ENCODE assay signal across 8 cellular contexts in genomic region chr13:32031815-32032345, GRCh38. TPM values are rescaled to one million over a fixed set of nuclear protein-coding genes. Genes with fewer than 3 reads are reported as not detected.
DNase-seq lines count a peak whose midpoint lies in the region; FAIRE-seq and TF ChIP-seq lines count a peak whose summit lies in the region.

No MANE protein-coding gene starts in this region.

- peak overlapping the region; percentile 93 to 98 (median 96) for H3K4me3 Mint-ChIP-seq in IgD-negative memory B cell

- peaks cover 0 to 11% of the 10 kb centered on the region in 2 donors for H3K4me1 ChIP-seq in mucosa of rectum (ENCODE audit: control insufficient read depth in 2 of 2, insufficient read depth in 2 of 2, low read length in 2 of 2)

- H3K36me3 Mint-ChIP-seq in IgD-negative memory B cell = no peaks in the 10 kb centered on the region

- H3K9me3 ChIP-seq in mucosa of rectum (ENCODE audit: control insufficient read depth in 2 of 2, low read length in 2 of 2) = no peaks in the 10 kb centered on the region

- no peaks in the 10 kb centered on the region for H3K36me3 ChIP-seq in bronchial epithelial cell (ENCODE audit: control insufficient read depth, insufficient read depth, low read length)
- H3K36me3 ChIP-seq in mucosa of rectum (ENCODE audit: control insufficient read depth in 2 of 2, insufficient read depth in 2 of 2, low read length in 2 of 2) = no peaks in the 10 kb centered on the region

- H3K9ac ChIP-seq in mucosa of rectum (ENCODE audit: low read depth in 1 of 2, low read length in 2 of 2) = peak overlapping the region in 1 of 2 donors; percentile 65

- DNase-seq in AG08396 (ENCODE audit: low spot score) = peak; percentile 25
- DNase-seq in bronchial epithelial cell (ENCODE audit: low read depth) = no peak
- no peak for DNase-seq in middle frontal gyrus (ENCODE audit: extremely low spot score, low spot score)
- no peak for DNase-seq in RKO (ENCODE audit: low spot score)
- no peak for DNase-seq in ecto neural progenitor cell (ENCODE audit: low spot score)
- DNase-seq in GM03348 (ENCODE audit: low spot score) = no peak

- peaks cover 15% of the 10 kb centered on the region for H3K27me3 Mint-ChIP-seq in IgD-negative memory B cell

- no peak for FAIRE-seq in bronchial epithelial cell (lab: Jason Lieb, UNC)

- H3K4me1 Mint-ChIP-seq in IgD-negative memory B cell = peaks cover 15 to 27% (median 20%) of the 10 kb centered on the region in 3 donors

- peak overlapping the region; percentile 55 to 65 for H3K27ac ChIP-seq in mucosa of rectum (ENCODE audit: low read depth in 2 of 2, low read length in 2 of 2)

- H3K9me3 Mint-ChIP-seq in IgD-negative memory B cell = no peaks in the 10 kb centered on the region

- no peak for TF ChIP-seq CTCF in bronchial epithelial cell (IDR thresholded peaks at IDR 0.05; ENCODE audit: insufficient read depth, low read length, severe bottlenecking)

- H3K27ac Mint-ChIP-seq in IgD-negative memory B cell = peak overlapping the region; percentile 66 to 91 (median 85)

- H3K4me3 ChIP-seq in bronchial epithelial cell (ENCODE audit: low read depth, low read length) (peak overlapping the region; percentile 44), mucosa of rectum (ENCODE audit: low read length in 2 of 2) (peak overlapping the region; percentile 67 to 68)

- peaks cover 1% of the 10 kb centered on the region for H3K27me3 ChIP-seq in bronchial epithelial cell (ENCODE audit: control insufficient read depth, insufficient read depth, low read length)
- H3K27me3 ChIP-seq in mucosa of rectum (ENCODE audit: control insufficient read depth in 2 of 2, insufficient read depth in 2 of 2, low read length in 2 of 2) = no peaks in the 10 kb centered on the region

RNA-seq across cellular contexts. Expression of gene FRY, which starts 0.3 kb away (rescaled TPM):
- polyA plus RNA-seq in IgD-negative memory B cell = 1.2 TPM
- 0.79 and 5.8 TPM in 2 replicates for total RNA-seq in bronchial epithelial cell
